Comparison of ENCODE assay signal across 1 cellular context in genomic region chr5:123673107-123673506, GRCh38.
TF ChIP-seq lines count a peak whose summit lies in the region.

No MANE protein-coding gene starts in this region.

TF ChIP-seq in WTC11, 78 proteins besides CTCF, POLR2A, EP300 and RAD21 (continued from another document):
- TF ChIP-seq AR (CRISPR knock-in tag; IDR thresholded peaks at IDR 0.05) (no peak), CREM (CRISPR knock-in tag; IDR thresholded peaks at IDR 0.05) (no peak), ZNF263 (CRISPR knock-in tag; IDR thresholded peaks at IDR 0.05; ENCODE audit: low read depth) (no peak), PRRX2 (CRISPR knock-in tag; IDR thresholded peaks at IDR 0.05) (no peak), TP53 (CRISPR knock-in tag; IDR thresholded peaks at IDR 0.05) (no peak), ZNF396 (CRISPR knock-in tag; IDR thresholded peaks at IDR 0.05; ENCODE audit: borderline replicate concordance) (no peak), GRHL2 (CRISPR knock-in tag; IDR thresholded peaks at IDR 0.05; ENCODE audit: insufficient replicate concordance, severe bottlenecking) (no peak)
